In the genomic region with DNA sequence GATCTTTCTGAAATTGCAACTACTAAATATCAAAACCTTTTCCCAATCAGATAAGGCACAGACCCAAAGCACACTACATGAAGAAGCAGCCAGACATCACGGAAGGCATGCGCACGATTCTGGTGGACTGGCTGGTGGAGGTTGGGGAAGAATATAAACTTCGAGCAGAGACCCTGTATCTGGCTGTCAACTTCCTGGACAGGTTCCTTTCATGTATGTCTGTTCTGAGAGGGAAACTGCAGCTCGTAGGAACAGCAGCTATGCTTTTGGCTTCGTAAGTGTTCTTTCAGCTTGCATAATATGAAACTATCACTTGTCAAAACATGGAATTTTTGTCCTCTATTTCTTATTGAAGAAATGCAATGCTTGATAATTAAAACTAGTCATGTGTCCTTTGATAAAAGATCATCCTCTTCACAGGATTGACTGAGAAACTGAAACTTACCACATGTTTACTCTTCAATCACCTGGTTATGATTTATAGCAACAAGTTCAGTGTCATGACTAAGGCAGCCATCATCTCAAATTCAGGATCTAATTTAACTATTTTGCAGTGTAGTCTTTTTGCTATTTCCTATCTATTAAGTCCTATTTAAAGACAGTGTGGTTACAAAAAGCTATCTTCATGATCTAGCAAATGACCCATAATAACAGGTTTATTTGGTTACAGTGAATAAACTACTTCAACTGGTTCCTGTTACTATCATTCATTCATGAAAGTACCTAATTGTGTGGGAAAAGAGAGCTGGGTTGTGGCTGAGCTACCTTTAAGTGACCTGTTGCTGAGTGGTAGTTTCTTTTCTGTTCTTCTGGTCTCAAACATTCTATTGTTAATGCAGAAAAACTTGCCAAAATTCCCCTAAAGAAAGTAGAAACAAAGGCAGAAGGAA, we compare ENCODE assay signal across 22 cellular contexts. TPM values are rescaled to one million over a fixed set of nuclear protein-coding genes. Genes with fewer than 3 reads are reported as not detected.
"Had no signal": no experiment of that assay in that cellular context is flagged by ENCODE, and none has a peak within 500 bp of the region (broad histone marks: within the 10 kb centered on the region; RNA-seq: fewer than 3 reads in every experiment).

No MANE protein-coding gene starts in this region.

- H3K4me3 ChIP-seq: gastrocnemius medialis, heart left ventricle, right lobe of liver, SJCRH30, smooth muscle cell, suprapubic skin had no signal

- ATAC-seq: effector memory CD8-positive, alpha-beta T cell; gastrocnemius medialis; heart left ventricle; right lobe of liver had no signal

- H3K4me1 ChIP-seq: gastrocnemius medialis, heart left ventricle, right lobe of liver, SJCRH30, suprapubic skin had no signal

- H3K27me3 ChIP-seq: heart left ventricle, right lobe of liver, SJCRH30, suprapubic skin had no signal

- H3K36me3 ChIP-seq: gastrocnemius medialis, heart left ventricle, right lobe of liver, SJCRH30, suprapubic skin had no signal

- H3K4me1 Mint-ChIP-seq: immature natural killer cell, nephron progenitor cell had no signal

- H3K9me3 ChIP-seq: gastrocnemius medialis, heart left ventricle, right lobe of liver, SJCRH30, suprapubic skin had no signal

- H3K27ac ChIP-seq: gastrocnemius medialis, heart left ventricle, right lobe of liver, SJCRH30, suprapubic skin had no signal

- H3K9me3 Mint-ChIP-seq: activated CD4-positive, alpha-beta memory T cell treated with anti-CD3 and anti-CD28 coated beads, Interleukin-2, amount 10 ng/mL, durations not matched to agents 7 days and 5 days; activated naive CD4-positive, alpha-beta T cell treated with anti-CD3 and anti-CD28 coated beads, Interleukin-2, amount 50 U/mL, for 72 hours; dendritic cell treated with granulocyte-macrophage colony-stimulating factor and Interleukin-4, amounts not matched to agents 40 ng/mL and 50 ng/mL, for 4 days; nephron progenitor cell; type B pancreatic cell had no signal

- H3K27ac Mint-ChIP-seq: activated CD4-positive, alpha-beta memory T cell treated with anti-CD3 and anti-CD28 coated beads, Interleukin-2, amount 10 ng/mL, durations not matched to agents 7 days and 5 days; activated naive CD4-positive, alpha-beta T cell treated with anti-CD3 and anti-CD28 coated beads, Interleukin-2, amount 50 U/mL, for 72 hours; dendritic cell treated with granulocyte-macrophage colony-stimulating factor and Interleukin-4, amounts not matched to agents 40 ng/mL and 50 ng/mL, for 4 days; effector memory CD8-positive, alpha-beta T cell; immature natural killer cell; nephron progenitor cell; type B pancreatic cell had no signal

- DNase-seq: activated CD4-positive, alpha-beta memory T cell treated with anti-CD3 and anti-CD28 coated beads, Interleukin-2, amount 10 ng/mL, durations not matched to agents 7 days and 5 days; activated CD4-positive, CD25-positive, alpha-beta regulatory T cell; activated effector memory CD4-positive, alpha-beta T cell treated with Interleukin-2 at 50 U/mL for 16 hours; anterior cingulate cortex; cerebellar nuclear complex; effector memory CD8-positive, alpha-beta T cell; gastrocnemius medialis; heart left ventricle; immature natural killer cell; mesendoderm; nephron progenitor cell; right lobe of liver; SJCRH30; stimulated activated CD4-positive, alpha-beta T cell treated with anti-CD3 and anti-CD28 coated beads, Interleukin-4, amount 100 ng/mL, for 4 hours; stimulated activated CD8-positive, alpha-beta memory T cell treated with anti-CD3 and anti-CD28 coated beads, Interleukin-4, amount 100 ng/mL, for 48 hours; stimulated activated naive CD4-positive, alpha-beta T cell treated with Interleukin-2 at 50 U/mL for 16 hours had no signal

- H3K4me3 Mint-ChIP-seq: activated CD4-positive, alpha-beta memory T cell treated with anti-CD3 and anti-CD28 coated beads, Interleukin-2, amount 10 ng/mL, durations not matched to agents 7 days and 5 days; dendritic cell treated with granulocyte-macrophage colony-stimulating factor and Interleukin-4, amounts not matched to agents 40 ng/mL and 50 ng/mL, for 4 days; effector memory CD8-positive, alpha-beta T cell; immature natural killer cell; nephron progenitor cell; type B pancreatic cell had no signal

- H3K4me2 ChIP-seq: smooth muscle cell had no signal

- H3K36me3 Mint-ChIP-seq: activated naive CD4-positive, alpha-beta T cell treated with anti-CD3 and anti-CD28 coated beads, Interleukin-2, amount 50 U/mL, for 72 hours; immature natural killer cell; type B pancreatic cell had no signal

RNA-seq across cellular contexts. Expression of a gene that starts 6.5 kb away (rescaled TPM):
- total RNA-seq: lower leg skin had no signal
